Comparison of ENCODE assay signal across 22 cellular contexts in the genomic region with DNA sequence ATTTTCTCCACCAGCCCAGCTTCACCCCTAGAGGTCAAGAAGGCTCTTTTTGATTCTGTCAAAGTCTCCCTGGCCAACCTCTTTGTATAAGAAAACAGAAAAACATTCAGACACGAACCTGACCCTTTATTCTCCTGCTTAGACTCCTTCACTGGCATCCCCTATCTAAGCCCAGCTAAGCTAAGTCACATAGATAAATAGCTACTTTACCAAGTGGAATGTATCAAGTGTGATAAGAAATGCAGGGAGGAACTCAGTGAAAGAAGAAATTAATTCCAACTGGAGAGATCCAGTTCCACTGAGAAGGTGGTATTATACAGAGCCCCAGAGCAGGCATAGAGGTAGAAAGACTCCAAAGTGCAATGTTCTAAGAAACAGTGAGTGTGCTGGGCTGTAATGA.
DNase-seq lines count a peak whose midpoint lies in the region; ATAC-seq and TF ChIP-seq lines count a peak whose summit lies in the region.
"Had no signal": no experiment of that assay in that cellular context is flagged by ENCODE, and none has a peak within 500 bp of the region (broad histone marks: within the 10 kb centered on the region; RNA-seq: fewer than 3 reads in every experiment).

No MANE protein-coding gene starts in this region.

- no peak overlapping the region for H3K4me2 ChIP-seq in neuronal stem cell (ENCODE audit: insufficient read depth, low read length, poor library complexity, severe bottlenecking)
- H3K4me2 ChIP-seq: GM23338 had no signal

- no peak overlapping the region for H4K8ac ChIP-seq in neuronal stem cell (ENCODE audit: low read depth, low read length)

- no peak overlapping the region for H3K4ac ChIP-seq in neuronal stem cell (ENCODE audit: low read length)

- no peak overlapping the region for H2BK12ac ChIP-seq in neuronal stem cell (ENCODE audit: low read length)

- WGBS in neuronal stem cell (ENCODE audit: extremely low coverage in 2 of 2, insufficient read length in 2 of 2, insufficient replicate concordance in 1 of 2), 2 donors, result no CpG with 5 or more reads among the region's 1 CpG

- no peak overlapping the region for H3K23ac ChIP-seq in neuronal stem cell (ENCODE audit: low read depth, low read length, poor library complexity)

- H2AK5ac ChIP-seq in neuronal stem cell (ENCODE audit: low read depth, low read length), result no peak overlapping the region

- H3K36me3 Mint-ChIP-seq in HFFc6 (ENCODE audit: low read depth), result no peaks in the 10 kb centered on the region
- H3K36me3 Mint-ChIP-seq in stimulated activated naive B cell treated with anti-CD40 and anti-IgM and Interleukin-4, amounts not matched to agents 10 μg/mL and 1 μg/mL and 100 μg/mL, for 72 hours, result no peaks in the 10 kb centered on the region
- H3K36me3 Mint-ChIP-seq: CD14-positive monocyte had no signal

- H3K9ac ChIP-seq in adipocyte (ENCODE audit: low read length) (peak overlapping the region; percentile 12), neuronal stem cell (ENCODE audit: low read depth, low read length, poor library complexity) (no peak overlapping the region)

- no peaks in the 10 kb centered on the region for H3K27me3 Mint-ChIP-seq in HFFc6 (ENCODE audit: insufficient read depth)
- peaks cover 24 to 35% of the 10 kb centered on the region in 2 donors for H3K27me3 Mint-ChIP-seq in stimulated activated naive B cell treated with anti-CD40 and anti-IgM and Interleukin-4, amounts not matched to agents 10 μg/mL and 1 μg/mL and 100 μg/mL, for 72 hours

- H3K18ac ChIP-seq in neuronal stem cell (ENCODE audit: low read length), result no peak overlapping the region

- H3K9me3 ChIP-seq in adipocyte (ENCODE audit: control insufficient read depth, low read length), result no peaks in the 10 kb centered on the region
- H3K9me3 ChIP-seq in neuronal stem cell (replicated peaks in 1 of 2; ENCODE audit: control insufficient read depth in 2 of 2, insufficient read depth in 1 of 2, low read depth in 1 of 2, low read length in 2 of 2), result peaks cover 0 to 2% of the 10 kb centered on the region in 2 donors
- H3K9me3 ChIP-seq: HAP-1, Peyer's patch had no signal

- TF ChIP-seq CTCF in HFFc6 (IDR thresholded peaks at IDR 0.05) (no peak), fibroblast of the aortic adventitia (IDR thresholded peaks at IDR 0.05; ENCODE audit: insufficient read depth, low read length) (no peak)

- H2AFZ ChIP-seq in neuronal stem cell (ENCODE audit: low read length), result peak overlapping the region; percentile 8
- H2AFZ ChIP-seq: GM23338 had no signal

- H2BK120ac ChIP-seq in neuronal stem cell (ENCODE audit: low read depth, low read length), result no peak overlapping the region

- H3K27ac ChIP-seq in neuronal stem cell (replicated peaks; ENCODE audit: low read length), result no peak overlapping the region
- H3K27ac ChIP-seq: Peyer's patch had no signal

- H3K9me3 Mint-ChIP-seq in HFFc6, result no peaks in the 10 kb centered on the region
- no peaks in the 10 kb centered on the region for H3K9me3 Mint-ChIP-seq in stimulated activated naive B cell treated with anti-CD40 and anti-IgM and Interleukin-4, amounts not matched to agents 10 μg/mL and 1 μg/mL and 100 μg/mL, for 72 hours
- H3K9me3 Mint-ChIP-seq: GM23338 had no signal

- ATAC-seq in GM18511 (IDR thresholded peaks at IDR 0.05; ENCODE audit: unreplicated experiment), result no peak
- ATAC-seq in stimulated activated naive B cell treated with anti-CD40 and anti-IgM and Interleukin-4, amounts not matched to agents 10 μg/mL and 1 μg/mL and 100 μg/mL, for 72 hours (replicated peaks), result no peak
- ATAC-seq: GM23338 had no signal

- peaks cover 62% of the 10 kb centered on the region for H3K4me1 ChIP-seq in adipocyte (ENCODE audit: control insufficient read depth, insufficient read depth, low read length)
- H3K4me1 ChIP-seq in neuronal stem cell (ENCODE audit: control insufficient read depth in 2 of 2, insufficient read depth in 1 of 2, low read depth in 1 of 2, low read length in 2 of 2), result peaks cover 2 to 10% of the 10 kb centered on the region in 2 donors
- H3K4me1 ChIP-seq: Peyer's patch had no signal

- H3K4me3 ChIP-seq in adipocyte (ENCODE audit: low read length) (no peak overlapping the region), fibroblast of the aortic adventitia (ENCODE audit: low read depth, low read length) (no peak overlapping the region), neuronal stem cell (ENCODE audit: low read length in 2 of 2) (no peak overlapping the region)
- H3K4me3 ChIP-seq: GM23338, HAP-1, Peyer's patch had no signal

- H3K14ac ChIP-seq in neuronal stem cell (ENCODE audit: low read length), result no peak overlapping the region

- H3K36me3 ChIP-seq in adipocyte (ENCODE audit: control insufficient read depth, insufficient read depth, low read length, severe bottlenecking) (no peaks in the 10 kb centered on the region), neuronal stem cell (replicated peaks in 1 of 2; ENCODE audit: control insufficient read depth in 2 of 2, insufficient read depth in 2 of 2, low read length in 2 of 2) (no peaks in the 10 kb centered on the region)
- H3K36me3 ChIP-seq: HAP-1, Peyer's patch had no signal

- H3K27me3 ChIP-seq in adipocyte (replicated peaks; ENCODE audit: control insufficient read depth, insufficient read depth, low read length) (no peaks in the 10 kb centered on the region), neuronal stem cell (ENCODE audit: control insufficient read depth in 3 of 3, insufficient read depth in 3 of 3, low read depth in 1 of 3, low read length in 3 of 3) (no peaks in the 10 kb centered on the region)
- H3K27me3 ChIP-seq: Peyer's patch had no signal

- DNase-seq in HFFc6 (no peak), adipocyte (ENCODE audit: low read depth) (no peak), fibroblast of the aortic adventitia (ENCODE audit: low read depth) (peak; percentile 31), neuronal stem cell (ENCODE audit: low spot score) (no peak), AG08395 (ENCODE audit: low spot score) (no peak)
- no peak for DNase-seq in stimulated activated naive B cell treated with anti-CD40 and anti-IgM and Interleukin-4, amounts not matched to agents 10 μg/mL and 1 μg/mL and 100 μg/mL, for 72 hours
- DNase-seq: 8988T, DMS53, GDM1, KG1, NCI-H1105, NCI-H146, NCI-H2029, NCI-H2227 treated with DMSO at 0.1 percent for 48 hours, NCI-H510A treated with DMSO at 0.1 percent for 48 hours, NCI-H774, Peyer's patch had no signal

- H3K4me3 Mint-ChIP-seq in HFFc6, result peak overlapping the region; percentile 14; the same call in 1 of the 2 replicates
- no peak overlapping the region for H3K4me3 Mint-ChIP-seq in stimulated activated naive B cell treated with anti-CD40 and anti-IgM and Interleukin-4, amounts not matched to agents 10 μg/mL and 1 μg/mL and 100 μg/mL, for 72 hours
- H3K4me3 Mint-ChIP-seq: B cell, CD14-positive monocyte, GM23338 had no signal

- no peak overlapping the region for H4K91ac ChIP-seq in neuronal stem cell (ENCODE audit: low read depth, low read length, poor library complexity)

- H3K79me1 ChIP-seq in neuronal stem cell (ENCODE audit: low read depth, low read length), result no peaks in the 10 kb centered on the region

- H3K27ac Mint-ChIP-seq in HFFc6, result no peak overlapping the region; the same call in 1 of the 2 replicates
- no peak overlapping the region for H3K27ac Mint-ChIP-seq in stimulated activated naive B cell treated with anti-CD40 and anti-IgM and Interleukin-4, amounts not matched to agents 10 μg/mL and 1 μg/mL and 100 μg/mL, for 72 hours
- H3K27ac Mint-ChIP-seq: B cell, GM23338 had no signal

- H2BK15ac ChIP-seq in neuronal stem cell (ENCODE audit: low read length), result no peak overlapping the region

- peaks cover 52% of the 10 kb centered on the region for H3K4me1 Mint-ChIP-seq in HFFc6 (ENCODE audit: low read depth)
- peaks cover 0 to 3% of the 10 kb centered on the region in 2 donors for H3K4me1 Mint-ChIP-seq in stimulated activated naive B cell treated with anti-CD40 and anti-IgM and Interleukin-4, amounts not matched to agents 10 μg/mL and 1 μg/mL and 100 μg/mL, for 72 hours
- H3K4me1 Mint-ChIP-seq: B cell had no signal

- no peak overlapping the region for H2BK5ac ChIP-seq in neuronal stem cell (ENCODE audit: low read length)
